Comparison of ENCODE assay signal across 20 cellular contexts in the genomic region with DNA sequence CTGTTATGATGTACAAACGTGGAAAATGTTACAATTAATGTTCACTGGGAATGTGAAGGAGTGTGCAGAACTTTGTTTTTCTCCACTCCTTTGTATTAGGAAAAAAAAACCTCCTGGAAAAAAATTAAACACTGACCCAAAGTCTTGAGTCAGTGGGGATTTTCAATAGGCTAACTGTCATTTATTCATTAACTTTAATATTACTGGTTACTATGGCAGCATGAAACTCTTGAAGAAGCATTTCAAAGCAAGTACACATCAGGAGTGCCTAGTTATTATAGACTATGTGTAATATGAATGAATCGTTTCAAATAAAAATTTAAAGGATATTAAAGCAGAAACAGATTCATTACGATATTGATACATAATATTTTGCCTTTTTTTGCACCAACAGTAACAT.
A peak's percentile ranks its signal among the peaks of the same experiment; 100 is the strongest.
DNase-seq lines count a peak whose midpoint lies in the region; ATAC-seq and TF ChIP-seq lines count a peak whose summit lies in the region.
"Had no signal": no experiment of that assay in that cellular context is flagged by ENCODE, and none has a peak within 500 bp of the region (broad histone marks: within the 10 kb centered on the region; RNA-seq: fewer than 3 reads in every experiment).

No MANE protein-coding gene starts in this region.

- H3K27me3 Mint-ChIP-seq in endothelial cell (ENCODE audit: unreplicated experiment): no peaks in the 10 kb centered on the region
- H3K27me3 Mint-ChIP-seq: activated CD4-positive, alpha-beta memory T cell treated with anti-CD3 and anti-CD28 coated beads for 36 hours had no signal

- H3K27ac ChIP-seq in PC-3 (ENCODE audit: low read length): peak overlapping the region; percentile 34
- H3K27ac ChIP-seq: 22Rv1, adrenal gland, hepatocyte, upper lobe of right lung had no signal

- H3K4me1 ChIP-seq in PC-3 (ENCODE audit: insufficient read depth, low read length): peaks cover 37% of the 10 kb centered on the region
- H3K4me1 ChIP-seq: adrenal gland had no signal

- no peak overlapping the region for H3K4me3 Mint-ChIP-seq in endothelial cell (ENCODE audit: unreplicated experiment)
- H3K4me3 Mint-ChIP-seq: activated CD4-positive, alpha-beta memory T cell treated with anti-CD3 and anti-CD28 coated beads for 36 hours; memory B cell had no signal

- no peaks in the 10 kb centered on the region for H3K36me3 Mint-ChIP-seq in endothelial cell (ENCODE audit: low read depth, unreplicated experiment)
- H3K36me3 Mint-ChIP-seq: activated CD4-positive, alpha-beta memory T cell treated with anti-CD3 and anti-CD28 coated beads for 36 hours; memory B cell had no signal

- H2AFZ ChIP-seq in PC-3 (ENCODE audit: low read length): 0 out of 2 replicates have a peak overlapping the region, but pooled peaks have one; percentile 16
- H2AFZ ChIP-seq: hepatocyte had no signal

- H3K9me3 ChIP-seq in PC-3 (ENCODE audit: low read length): no peaks in the 10 kb centered on the region
- H3K9me3 ChIP-seq: adrenal gland, upper lobe of right lung had no signal

- H4K20me1 ChIP-seq in PC-3 (ENCODE audit: low read length): no peaks in the 10 kb centered on the region

- H3K4me3 ChIP-seq in PC-3 (ENCODE audit: low read length): no peak overlapping the region
- H3K4me3 ChIP-seq: adrenal gland, hepatocyte, upper lobe of right lung had no signal

- H3K9me3 Mint-ChIP-seq in endothelial cell (ENCODE audit: unreplicated experiment): no peaks in the 10 kb centered on the region
- H3K9me3 Mint-ChIP-seq: activated CD4-positive, alpha-beta memory T cell treated with anti-CD3 and anti-CD28 coated beads for 36 hours; memory B cell had no signal

- CTCF ChIA-PET in PC-3 (lab: Charles Lee): no interaction called here

- intact Hi-C loops in PC-3 (cut with micrococcal nuclease): no loop called here

- H3K79me2 ChIP-seq in PC-3 (ENCODE audit: low read length): no peaks in the 10 kb centered on the region
- H3K79me2 ChIP-seq: hepatocyte had no signal

- no peak overlapping the region for H3K9ac ChIP-seq in PC-3 (ENCODE audit: low read length)

- peak overlapping the region; percentile 24; the same call in 1 of the 2 replicates for H3K4me2 ChIP-seq in PC-3 (ENCODE audit: low read length)
- H3K4me2 ChIP-seq: hepatocyte had no signal

- H3K4me1 Mint-ChIP-seq in endothelial cell (ENCODE audit: unreplicated experiment): no peaks in the 10 kb centered on the region
- H3K4me1 Mint-ChIP-seq: memory B cell had no signal

- ATAC-seq in HG02970 (IDR thresholded peaks at IDR 0.05; ENCODE audit: low FRiP score, unreplicated experiment) (peak; percentile 56), PC-3 (no peak), GM21723 (IDR thresholded peaks at IDR 0.05; ENCODE audit: unreplicated experiment) (no peak), GM21526 (IDR thresholded peaks at IDR 0.05; ENCODE audit: low FRiP score, unreplicated experiment) (no peak)
- ATAC-seq: upper lobe of right lung had no signal

- DNase-seq in DMS53 (lab: John Stamatoyannopoulos, UW) (peak; percentile 14), DMS53 treated with DMSO at 0.1 percent for 48 hours (lab: John Stamatoyannopoulos, UW; ENCODE audit: unreplicated experiment) (no peak), PC-3 (no peak), endothelial cell (ENCODE audit: low spot score) (no peak), NCI-H2227 treated with DMSO at 0.1 percent for 48 hours (lab: John Stamatoyannopoulos, UW) (no peak)
- DNase-seq: activated CD4-positive, alpha-beta memory T cell treated with anti-CD3 and anti-CD28 coated beads for 36 hours; activated CD4-positive, CD25-positive, alpha-beta regulatory T cell; adrenal gland; cortex of kidney; NCI-H1436; NCI-H526; nucleus accumbens; retina; upper lobe of right lung had no signal

- H3K36me3 ChIP-seq in PC-3 (ENCODE audit: low read depth, low read length): no peaks in the 10 kb centered on the region
- H3K36me3 ChIP-seq: adrenal gland, upper lobe of right lung had no signal

- no TSS peak for BruUV-seq in PC-3 (replicated peaks; lab: Mats Ljungman, UMichigan)

- POLR2A ChIA-PET in PC-3 (lab: Charles Lee; ENCODE audit: unreplicated experiment): no interaction called here

- no peaks in the 10 kb centered on the region for H3K27me3 ChIP-seq in PC-3 (ENCODE audit: low read length)
- H3K27me3 ChIP-seq: adrenal gland, hepatocyte, upper lobe of right lung had no signal

- TF ChIP-seq CTCF in PC-3 (conservative IDR thresholded peaks at IDR 0.05; ENCODE audit: low read depth, low read length) (no peak), endothelial cell (IDR thresholded peaks at IDR 0.05; ENCODE audit: unreplicated experiment) (no peak)

- no peaks in the 10 kb centered on the region for H3F3A ChIP-seq in PC-3 (ENCODE audit: low read length, unreplicated experiment)

- no peaks in the 10 kb centered on the region for H3K9me2 ChIP-seq in PC-3 (replicated peaks; ENCODE audit: low read length)

- H3K27ac Mint-ChIP-seq in endothelial cell (ENCODE audit: unreplicated experiment): no peak overlapping the region
- H3K27ac Mint-ChIP-seq: activated CD4-positive, alpha-beta memory T cell treated with anti-CD3 and anti-CD28 coated beads for 36 hours; memory B cell had no signal
